1 cellular context compared by ENCODE assay signal in the genomic region with DNA sequence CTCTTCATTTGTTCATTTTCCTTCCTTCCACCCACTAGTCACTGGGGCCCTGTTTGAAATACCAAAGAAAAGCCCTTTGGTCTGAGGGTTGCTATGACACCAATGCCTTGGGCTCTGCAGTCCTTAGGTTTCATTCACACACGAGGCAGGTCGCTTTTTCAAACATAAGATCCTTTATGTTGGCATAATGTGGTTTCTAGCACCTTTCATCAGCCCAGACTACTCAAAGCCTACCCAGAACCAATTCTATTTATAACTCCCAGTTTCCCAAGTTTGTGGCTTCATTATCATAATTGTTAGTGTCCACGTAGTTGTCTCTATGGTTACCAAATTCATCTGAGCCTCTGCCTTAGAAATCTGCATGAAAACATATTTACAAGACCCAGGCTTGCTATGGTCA.
TF ChIP-seq lines count a peak whose summit lies in the region.

No MANE protein-coding gene starts in this region.

TF ChIP-seq in neural cell, 6 proteins besides CTCF, POLR2A, EP300 and RAD21 (continued from another document):
- no peak for TF ChIP-seq EZH2 (IDR thresholded peaks at IDR 0.05; ENCODE audit: borderline replicate concordance, insufficient read depth, low read length, poor library complexity, severe bottlenecking)
